Comparison of ENCODE assay signal across 9 cellular contexts in the genomic region with DNA sequence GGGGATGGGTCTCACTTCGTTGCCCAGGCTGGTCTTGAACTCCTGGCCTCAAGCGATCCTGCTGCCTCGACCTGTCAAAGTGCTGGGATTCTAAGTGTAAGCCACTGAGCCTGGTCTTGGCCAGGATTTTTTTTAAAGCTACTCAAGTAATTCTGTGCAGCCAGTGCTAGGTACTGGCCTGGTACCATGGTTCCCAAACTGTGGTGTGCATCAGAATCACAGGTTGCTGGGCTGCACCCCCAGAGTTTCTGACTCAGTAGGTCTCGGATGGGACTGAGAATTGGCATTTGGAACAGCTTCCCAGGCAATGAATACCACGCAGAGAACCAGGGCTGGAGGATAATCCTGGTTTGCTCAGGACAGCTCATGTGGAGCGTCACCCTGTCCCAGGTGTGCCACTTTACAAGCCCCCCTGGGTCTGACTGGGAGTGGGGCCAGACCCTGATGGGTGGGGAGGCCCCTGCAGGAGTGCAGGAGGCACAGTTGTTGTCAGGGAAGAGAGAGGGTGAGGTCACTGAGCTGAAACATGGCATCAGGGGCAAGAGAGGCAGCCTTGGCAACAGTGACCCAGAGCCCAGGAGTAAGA. TPM values are rescaled to one million over a fixed set of nuclear protein-coding genes. Genes with fewer than 3 reads are reported as not detected.
DNase-seq lines count a peak whose midpoint lies in the region; ATAC-seq and TF ChIP-seq lines count a peak whose summit lies in the region.
"Had no signal": no experiment of that assay in that cellular context is flagged by ENCODE, and none has a peak within 500 bp of the region (broad histone marks: within the 10 kb centered on the region; RNA-seq: fewer than 3 reads in every experiment).

No MANE protein-coding gene starts in this region.

- in situ Hi-C loops in HAP-1 (cut with MboI; ENCODE audit: low sequenced_read_pairs) = no loop called here

- H3K4me1 Mint-ChIP-seq in natural killer cell treated with Interleukin-12 subunit alpha and Interleukin-12 subunit beta and Interleukin-15 and Interleukin-18, amount 100 ng/mL, for 72 hours (ENCODE audit: low read depth in 2 of 2) = peaks cover 2 to 8% of the 10 kb centered on the region in 2 donors
- peaks cover 0 to 8% of the 10 kb centered on the region in 2 donors for H3K4me1 Mint-ChIP-seq in natural killer cell

- H3K4me3 Mint-ChIP-seq in natural killer cell treated with Interleukin-12 subunit alpha and Interleukin-12 subunit beta and Interleukin-15 and Interleukin-18, amount 100 ng/mL, for 72 hours = peak overlapping the region; percentile 71
- H3K4me3 Mint-ChIP-seq in natural killer cell = no peak overlapping the region

- TF ChIP-seq POLR2A in adrenal gland (IDR thresholded peaks at IDR 0.05) = no peak

- WGBS in adrenal gland, 4 donors = 35 to 59% (median 48%) methylated on average over 5 to 6 of the region's 6 CpGs

- DNase-seq in natural killer cell treated with Interleukin-12 subunit alpha and Interleukin-12 subunit beta and Interleukin-15 and Interleukin-18, amount 100 ng/mL, for 72 hours (ENCODE audit: low spot score) = no peak
- DNase-seq in natural killer cell (no peak), adrenal gland (no peak), HAP-1 (ENCODE audit: low spot score in 2 of 2) (no peak), T-helper 9 cell (no peak)
- DNase-seq in stimulated activated CD4-positive, alpha-beta T cell treated with anti-CD3 and anti-CD28 coated beads, Interleukin-4, amount 100 ng/mL, for 4 hours = no peak
- DNase-seq: effector CD8-positive, alpha-beta T cell had no signal

- H3K9me3 Mint-ChIP-seq in natural killer cell treated with Interleukin-12 subunit alpha and Interleukin-12 subunit beta and Interleukin-15 and Interleukin-18, amount 100 ng/mL, for 72 hours = no peaks in the 10 kb centered on the region
- H3K9me3 Mint-ChIP-seq in natural killer cell = no peaks in the 10 kb centered on the region

- H3K27ac ChIP-seq in adrenal gland (peak overlapping the region; percentile 84 to 95 (median 94)), muscle layer of duodenum (ENCODE audit: low read length) (peak overlapping the region; percentile 74)

- H3K27me3 Mint-ChIP-seq in natural killer cell treated with Interleukin-12 subunit alpha and Interleukin-12 subunit beta and Interleukin-15 and Interleukin-18, amount 100 ng/mL, for 72 hours = peaks cover 32 to 48% of the 10 kb centered on the region in 2 donors
- peaks cover 32 to 34% of the 10 kb centered on the region in 2 donors for H3K27me3 Mint-ChIP-seq in natural killer cell (ENCODE audit: low read depth in 2 of 2)

- H3K4me3 ChIP-seq in adrenal gland (no peak overlapping the region), muscle layer of duodenum (ENCODE audit: low read depth in 1 of 2, low read length in 2 of 2) (peak overlapping the region; percentile 51 to 62), HAP-1 (no peak overlapping the region)

- H3K36me3 ChIP-seq in adrenal gland (replicated peaks in 1 of 2) = no peaks in the 10 kb centered on the region
- H3K36me3 ChIP-seq in muscle layer of duodenum (ENCODE audit: control insufficient read depth in 1 of 2, insufficient read depth in 2 of 2, low read length in 2 of 2) = peaks cover 0 to 15% of the 10 kb centered on the region in 2 donors
- no peaks in the 10 kb centered on the region for H3K36me3 ChIP-seq in HAP-1 (replicated peaks)

- intact Hi-C loops in natural killer cell (cut with micrococcal nuclease) (no loop called here), adrenal gland (cut with DNase I) (loop anchor here (5.0 to 10.0 kb wide), 2 partner anchors 137 to 254 kb away; no protein-coding TSS in a partner anchor)

- H3K9me3 ChIP-seq in adrenal gland (replicated peaks in 1 of 3) (no peaks in the 10 kb centered on the region), muscle layer of duodenum (ENCODE audit: control insufficient read depth in 1 of 2, low read length in 2 of 2) (no peaks in the 10 kb centered on the region), HAP-1 (no peaks in the 10 kb centered on the region)

- no peak for TF ChIP-seq CTCF in natural killer cell (IDR thresholded peaks at IDR 0.05)
- no peak for TF ChIP-seq CTCF in adrenal gland (IDR thresholded peaks at IDR 0.05)

- no peaks in the 10 kb centered on the region for H3K27me3 ChIP-seq in adrenal gland
- no peaks in the 10 kb centered on the region for H3K27me3 ChIP-seq in muscle layer of duodenum (ENCODE audit: low read depth, low read length)
- no peaks in the 10 kb centered on the region for H3K27me3 ChIP-seq in HAP-1 (ENCODE audit: low read depth)

- no peak for ATAC-seq in natural killer cell treated with Interleukin-12 subunit alpha and Interleukin-12 subunit beta and Interleukin-15 and Interleukin-18, amount 100 ng/mL, for 72 hours
- ATAC-seq in natural killer cell (no peak), HG03280 (IDR thresholded peaks at IDR 0.05; ENCODE audit: unreplicated experiment) (no peak)

- H3K4me1 ChIP-seq in adrenal gland (replicated peaks in 1 of 2) = peaks cover 22 to 32% of the 10 kb centered on the region in 2 donors
- H3K4me1 ChIP-seq in muscle layer of duodenum (ENCODE audit: control insufficient read depth in 1 of 2, insufficient read depth in 2 of 2, low read length in 2 of 2) = peaks cover 5 to 51% of the 10 kb centered on the region in 2 donors
- H3K4me1 ChIP-seq in HAP-1 = no peaks in the 10 kb centered on the region

- H3K27ac Mint-ChIP-seq in natural killer cell treated with Interleukin-12 subunit alpha and Interleukin-12 subunit beta and Interleukin-15 and Interleukin-18, amount 100 ng/mL, for 72 hours = no peak overlapping the region
- H3K27ac Mint-ChIP-seq in natural killer cell = no peak overlapping the region

- no peaks in the 10 kb centered on the region for H3K36me3 Mint-ChIP-seq in natural killer cell treated with Interleukin-12 subunit alpha and Interleukin-12 subunit beta and Interleukin-15 and Interleukin-18, amount 100 ng/mL, for 72 hours
- no peaks in the 10 kb centered on the region for H3K36me3 Mint-ChIP-seq in natural killer cell

RNA-seq across cellular contexts. Expression of gene MRPS23, which starts 10.7 kb away (rescaled TPM):
- total RNA-seq in natural killer cell treated with Interleukin-12 subunit alpha and Interleukin-12 subunit beta and Interleukin-15 and Interleukin-18, amount 100 ng/mL, for 72 hours = 10 to 100 TPM; 55.3 to 65.0 TPM
- total RNA-seq in natural killer cell = 10 to 100 TPM; 12.8 to 17.3 (median 17.2) TPM
- 10 to 100 TPM in 7 of 8 donors, 1 to 10 TPM in 1; 8.5 to 52.2 (median 36.6) TPM for total RNA-seq in adrenal gland
- polyA plus RNA-seq in adrenal gland = 10 to 100 TPM; 10.3 to 70.4 (median 10.8) TPM

Comparison
In these comparisons a context has a peak if more than half of its experiments do, and no peak if none do; other contexts are left out.
1. H3K4me3 ChIP-seq: peak in muscle layer of duodenum (2 of 2); none in adrenal gland (0 of 4) and HAP-1 (single experiment).